In genomic region chr14:27660683-27661082, GRCh38 we compare ENCODE assay signal across 6 cellular contexts.
"Had no signal": no experiment of that assay in that cellular context is flagged by ENCODE, and none has a peak within 500 bp of the region (broad histone marks: within the 10 kb centered on the region; RNA-seq: fewer than 3 reads in every experiment).

No MANE protein-coding gene starts in this region.

- H3K27ac ChIP-seq: HL-60, KMS-11 had no signal

- DNase-seq: KBM-7, KG1 had no signal

- H3K9ac ChIP-seq: KMS-11 had no signal

- ATAC-seq: K562 had no signal

- H3K4me2 ChIP-seq: KMS-11 had no signal

- FAIRE-seq: HTR-8/SVneo, K562 had no signal

- H3K4me3 ChIP-seq: K562 had no signal
